1 cellular context compared by ENCODE assay signal in genomic region chr1:154430903-154431302, GRCh38.
TF ChIP-seq lines count a peak whose summit lies in the region.

No MANE protein-coding gene starts in this region.

TF ChIP-seq in HEK293, 187 proteins besides CTCF, POLR2A, EP300 and RAD21 (continued from another document):
- TF ChIP-seq ZSCAN18 (tag by site-specific recombination; IDR thresholded peaks at IDR 0.05) (no peak), ZNF621 (tag by site-specific recombination; IDR thresholded peaks at IDR 0.05) (no peak), KLF1 (tag by site-specific recombination; IDR thresholded peaks at IDR 0.05) (peak; percentile 36; the same call in 1 of the 2 replicates), ZNF521 (tag by site-specific recombination; IDR thresholded peaks at IDR 0.05) (no peak), ZNF791 (tag by site-specific recombination; IDR thresholded peaks at IDR 0.05) (no peak)
